22 cellular contexts compared by ENCODE assay signal in genomic region chr14:56733396-56733795, GRCh38.
"Had no signal": no experiment of that assay in that cellular context is flagged by ENCODE, and none has a peak within 500 bp of the region (broad histone marks: within the 10 kb centered on the region; RNA-seq: fewer than 3 reads in every experiment).

No MANE protein-coding gene starts in this region.

- DNase-seq: activated B cell treated with CpG ODN at 0.5 μM for 24 hours; activated CD4-positive, alpha-beta T cell treated with anti-CD3 and anti-CD28 coated beads for 48 hours; activated CD8-positive, alpha-beta T cell treated with anti-CD3 and anti-CD28 coated beads, Interleukin-2, amount 10 ng/mL, durations not matched to agents 7 days and 5 days; activated naive CD4-positive, alpha-beta T cell treated with anti-CD3 and anti-CD28 coated beads, Interleukin-2, amount 10 ng/mL, durations not matched to agents 7 days and 5 days; activated naive CD8-positive, alpha-beta T cell treated with anti-CD3 and anti-CD28 coated beads, Interleukin-2, amount 50 U/mL, for 24 hours; activated T-cell treated with anti-CD3 and anti-CD28 coated beads, Interleukin-2, amount 50 U/mL, for 4 hours; anterior cingulate cortex; colonic mucosa; erythroblast; kidney; midbrain; nephron progenitor cell; stimulated activated CD4-positive, alpha-beta T cell treated with anti-CD3 and anti-CD28 coated beads, Interleukin-4, amount 100 ng/mL, for 24 hours; stomach; SW 1271; T-helper 2 cell; trophoblast cell had no signal

- H3K27ac ChIP-seq: colonic mucosa, stomach, vagina had no signal

- H3K4me3 ChIP-seq: colonic mucosa, lung, stomach, vagina had no signal

- H3K27me3 ChIP-seq: colonic mucosa, vagina had no signal

- ATAC-seq: activated CD8-positive, alpha-beta T cell treated with anti-CD3 and anti-CD28 coated beads, Interleukin-2, amount 10 ng/mL, durations not matched to agents 7 days and 5 days; activated naive CD8-positive, alpha-beta T cell treated with anti-CD3 and anti-CD28 coated beads, Interleukin-2, amount 50 U/mL, for 24 hours; activated T-cell treated with anti-CD3 and anti-CD28 coated beads, Interleukin-2, amount 50 U/mL, for 4 hours; left lobe of liver; sciatic nerve; stimulated activated effector memory CD8-positive, alpha-beta T cell treated with anti-CD3 and anti-CD28 coated beads, Interleukin-12 subunit alpha, Interleukin-12 subunit beta, amount 100 ng/mL, for 72 hours had no signal

- H3K9me3 ChIP-seq: colonic mucosa, stomach, vagina had no signal

- H3K4me1 ChIP-seq: colonic mucosa, vagina had no signal

- H3K36me3 ChIP-seq: colonic mucosa, stomach, vagina had no signal
